ENCODE assay signal across 18 cellular contexts in the genomic region with DNA sequence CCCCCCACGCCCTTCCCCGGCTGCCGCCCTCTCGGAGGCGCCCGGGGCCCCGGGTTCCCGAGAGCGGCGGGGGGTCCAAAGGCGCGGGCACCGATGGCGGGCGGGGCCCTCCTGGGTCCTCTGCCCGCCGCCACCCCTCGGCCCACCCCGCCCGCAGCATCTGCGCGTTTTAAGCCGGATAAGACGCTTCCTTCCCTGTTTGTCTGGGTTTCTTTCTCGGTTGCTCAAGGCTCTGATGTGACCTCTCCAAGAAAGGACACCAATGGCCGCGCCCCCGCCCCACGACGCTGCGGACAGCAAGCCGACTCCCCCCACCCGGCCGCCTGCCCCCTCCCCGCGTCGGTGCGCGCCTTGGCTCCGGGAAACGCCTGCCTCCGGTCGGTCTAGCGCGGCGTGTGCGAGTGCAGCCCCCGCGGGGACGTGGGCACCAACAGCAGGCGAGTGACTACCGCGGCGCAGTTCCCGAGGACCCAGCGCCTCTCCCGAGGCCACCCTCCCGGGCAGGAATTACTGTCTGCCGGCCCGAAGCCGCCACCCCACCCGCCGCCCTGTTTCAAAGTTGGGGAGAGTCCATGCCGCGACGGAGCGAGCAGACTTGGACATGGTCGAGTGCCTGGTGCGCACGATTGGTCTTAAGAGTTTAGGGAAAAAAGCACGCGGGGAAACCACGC. TPM values are rescaled to one million over a fixed set of nuclear protein-coding genes. Genes with fewer than 3 reads are reported as not detected.
"Had no signal": no experiment of that assay in that cellular context is flagged by ENCODE, and none has a peak within 500 bp of the region (broad histone marks: within the 10 kb centered on the region; RNA-seq: fewer than 3 reads in every experiment).

No MANE protein-coding gene starts in this region.

- H3K9me3 ChIP-seq: pancreas, stomach, thoracic aorta, vagina had no signal

- H3K36me3 ChIP-seq: pancreas, stomach, thoracic aorta, vagina had no signal

- ATAC-seq: left lobe of liver, pancreas had no signal

- H3K4me1 ChIP-seq: pancreas had no signal

- H3K27ac Mint-ChIP-seq: activated CD4-positive, alpha-beta memory T cell treated with anti-CD3 and anti-CD28 coated beads, Interleukin-2, amount 10 ng/mL, durations not matched to agents 7 days and 5 days; activated naive CD8-positive, alpha-beta T cell; brain; dendritic cell treated with granulocyte-macrophage colony-stimulating factor and Interleukin-4, amounts not matched to agents 40 ng/mL and 50 ng/mL, for 4 days; nephron had no signal

- H3K4me3 Mint-ChIP-seq: activated CD4-positive, alpha-beta memory T cell treated with anti-CD3 and anti-CD28 coated beads, Interleukin-2, amount 10 ng/mL, durations not matched to agents 7 days and 5 days; activated naive CD8-positive, alpha-beta T cell; dendritic cell treated with granulocyte-macrophage colony-stimulating factor and Interleukin-4, amounts not matched to agents 40 ng/mL and 50 ng/mL, for 4 days had no signal

- H3K4me1 Mint-ChIP-seq: activated CD4-positive, alpha-beta memory T cell treated with anti-CD3 and anti-CD28 coated beads, Interleukin-2, amount 10 ng/mL, durations not matched to agents 7 days and 5 days; nephron had no signal

- H3K27ac ChIP-seq: pancreas, stomach, thoracic aorta, vagina had no signal

- DNase-seq: activated CD4-positive, alpha-beta memory T cell treated with anti-CD3 and anti-CD28 coated beads, Interleukin-2, amount 10 ng/mL, durations not matched to agents 7 days and 5 days; activated CD4-positive, alpha-beta T cell treated with anti-CD3 and anti-CD28 coated beads for 1 hour; activated gamma-delta T cell; activated T-cell treated with anti-CD3 and anti-CD28 coated beads, Interleukin-2, amount 50 U/mL, for 48 hours; amygdala; hippocampal formation; mammary epithelial cell; pancreas; stimulated activated CD4-positive, alpha-beta T cell treated with anti-CD3 and anti-CD28 coated beads, Interleukin-4, amount 100 ng/mL, for 4 hours; stomach had no signal

- H3K9me3 Mint-ChIP-seq: activated CD4-positive, alpha-beta memory T cell treated with anti-CD3 and anti-CD28 coated beads, Interleukin-2, amount 10 ng/mL, durations not matched to agents 7 days and 5 days; dendritic cell treated with granulocyte-macrophage colony-stimulating factor and Interleukin-4, amounts not matched to agents 40 ng/mL and 50 ng/mL, for 4 days; nephron had no signal

- H3K36me3 Mint-ChIP-seq: activated naive CD8-positive, alpha-beta T cell; brain had no signal

- H3K4me3 ChIP-seq: pancreas, stomach, thoracic aorta, vagina had no signal

RNA-seq across cellular contexts. Expression of a gene that starts 21.1 kb away (rescaled TPM):
- total RNA-seq: activated CD4-positive, alpha-beta memory T cell treated with anti-CD3 and anti-CD28 coated beads, Interleukin-2, amount 10 ng/mL, durations not matched to agents 7 days and 5 days; left lobe of liver; mammary epithelial cell; pancreas; T-helper 2 cell treated with Interferon-gamma antibody and Interleukin-4, amounts not matched to agents 100 ng/mL and 5 ng/mL, for 36 hours; vagina had no signal
- polyA plus RNA-seq: mammary epithelial cell, pancreas, stomach had no signal
